ENCODE assay signal across 16 cellular contexts in the genomic region with DNA sequence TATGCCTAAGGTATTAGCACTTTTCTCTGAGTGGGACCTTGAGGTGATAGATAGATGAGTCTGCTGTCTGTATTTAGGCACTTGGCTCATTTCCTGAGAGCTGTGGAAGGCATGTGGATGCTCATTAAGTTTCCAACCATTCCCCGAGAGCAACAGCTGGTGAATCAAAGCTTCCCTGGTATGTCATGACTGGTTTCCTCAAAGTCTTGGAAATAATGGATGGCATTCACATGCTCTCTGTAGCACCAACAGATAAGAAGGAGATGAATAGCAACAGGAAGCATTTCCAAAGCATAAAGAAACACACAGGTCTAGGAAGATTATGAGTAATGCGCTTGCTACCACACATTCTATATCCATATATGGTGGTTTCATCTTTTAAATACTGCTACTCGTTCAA.
DNase-seq lines count a peak whose midpoint lies in the region; ATAC-seq and TF ChIP-seq lines count a peak whose summit lies in the region.
"Had no signal": no experiment of that assay in that cellular context is flagged by ENCODE, and none has a peak within 500 bp of the region (broad histone marks: within the 10 kb centered on the region; RNA-seq: fewer than 3 reads in every experiment).

No MANE protein-coding gene starts in this region.

- no peaks in the 10 kb centered on the region for H3K36me3 ChIP-seq in brain microvascular endothelial cell (replicated peaks)
- no peaks in the 10 kb centered on the region for H3K36me3 ChIP-seq in ascending aorta
- H3K36me3 ChIP-seq: cardiac muscle cell had no signal

- intact Hi-C loops in ascending aorta (cut with DNase I) = no loop called here

- H3K9me3 ChIP-seq in ascending aorta = no peaks in the 10 kb centered on the region

- DNase-seq in A172 (ENCODE audit: low spot score) (peak; percentile 95), HT1080 (ENCODE audit: low read depth) (peak; percentile 96), brain microvascular endothelial cell (peak; percentile 78), islet precursor cell (peak; percentile 78), NOMO-1 treated with DMSO at 0.1 percent for 48 hours (lab: John Stamatoyannopoulos, UW; ENCODE audit: unreplicated experiment) (no peak), ascending aorta (ENCODE audit: low spot score in 2 of 2) (no peak)
- no peak for DNase-seq in activated CD4-positive, alpha-beta T cell treated with anti-CD3 and anti-CD28 coated beads, Interleukin-2, amount 50 U/mL, for 4 hours
- DNase-seq: activated CD4-positive, CD25-positive, alpha-beta regulatory T cell; activated T-cell treated with anti-CD3 and anti-CD28 coated beads, Interleukin-2, amount 50 U/mL, for 1 hour; GOT3; naive thymus-derived CD8-positive, alpha-beta T cell; NCI-H1417; NCI-H524 treated with DMSO at 0.1 percent for 48 hours; SHP77 had no signal

- H3K27ac ChIP-seq in brain microvascular endothelial cell = peak overlapping the region; percentile 50
- no peak overlapping the region for H3K27ac ChIP-seq in ascending aorta
- H3K27ac ChIP-seq: cardiac muscle cell had no signal

- no peaks in the 10 kb centered on the region for H3K4me1 ChIP-seq in ascending aorta

- in situ Hi-C loops in brain microvascular endothelial cell (cut with HindIII; ENCODE audit: low pct_ligation_motif_present, low sequenced_read_pairs) = no loop called here

- TF ChIP-seq CTCF in brain microvascular endothelial cell (IDR thresholded peaks at IDR 0.05; ENCODE audit: low read depth, low read length, missing control alignments) (no peak), ascending aorta (IDR thresholded peaks at IDR 0.05) (no peak)

- H3K4me3 ChIP-seq in brain microvascular endothelial cell (ENCODE audit: low read depth, low read length) (no peak overlapping the region), ascending aorta (no peak overlapping the region)
- H3K4me3 ChIP-seq: cardiac muscle cell had no signal

- ATAC-seq in GM18498 (IDR thresholded peaks at IDR 0.05; ENCODE audit: unreplicated experiment) = no peak
- ATAC-seq: naive thymus-derived CD8-positive, alpha-beta T cell had no signal

- no peaks in the 10 kb centered on the region for H3K27me3 ChIP-seq in brain microvascular endothelial cell (replicated peaks)
- no peaks in the 10 kb centered on the region for H3K27me3 ChIP-seq in ascending aorta
- H3K27me3 ChIP-seq: cardiac muscle cell had no signal

Comparison
In these comparisons a context has a peak if more than half of its experiments do, and no peak if none do; other contexts are left out.
1. DNase-seq: peak in A172 (single experiment), HT1080 (single experiment), brain microvascular endothelial cell (single experiment) and islet precursor cell (single experiment); none in activated CD4-positive, alpha-beta T cell treated with anti-CD3 and anti-CD28 coated beads, Interleukin-2, amount 50 U/mL, for 4 hours (0 of 2), NOMO-1 treated with DMSO at 0.1 percent for 48 hours (single experiment) and ascending aorta (0 of 2).